ENCODE assay signal across 28 cellular contexts in genomic region chr1:79207786-79208185, GRCh38.
"Had no signal": no experiment of that assay in that cellular context is flagged by ENCODE, and none has a peak within 500 bp of the region (broad histone marks: within the 10 kb centered on the region; RNA-seq: fewer than 3 reads in every experiment).

No MANE protein-coding gene starts in this region.

- H3K9me3 ChIP-seq: stomach, suprapubic skin, testis, thoracic aorta, thyroid gland, tibial artery, tibial nerve, transverse colon, upper lobe of left lung, upper lobe of right lung, uterus, vagina had no signal

- DNase-seq: stimulated activated CD4-positive, alpha-beta T cell treated with anti-CD3 and anti-CD28 coated beads, Interleukin-2, amount 100 ng/mL, for 48 hours; stimulated activated CD4-positive, alpha-beta T cell treated with anti-CD3 and anti-CD28 coated beads, Interleukin-4, amount 100 ng/mL, for 1 hour; stimulated activated CD4-positive, alpha-beta T cell treated with anti-CD3 and anti-CD28 coated beads, Interleukin-4, amount 100 ng/mL, for 24 hours; stimulated activated CD4-positive, alpha-beta T cell treated with anti-CD3 and anti-CD28 coated beads, Interleukin-4, amount 100 ng/mL, for 4 hours; stimulated activated CD8-positive, alpha-beta memory T cell treated with anti-CD3 and anti-CD28 coated beads, Interleukin-4, amount 100 ng/mL, for 48 hours; stimulated activated naive B cell treated with anti-CD40 and anti-IgM and Interleukin-4, amounts not matched to agents 10 μg/mL and 1 μg/mL and 100 μg/mL, for 72 hours; stimulated activated naive CD4-positive, alpha-beta T cell; stimulated activated naive CD4-positive, alpha-beta T cell treated with Interleukin-2 at 50 U/mL for 16 hours; stimulated activated naive CD8-positive, alpha-beta T cell treated with anti-CD3 and anti-CD28 coated beads, Interleukin-15, amount 100 ng/mL, for 72 hours; stimulated activated naive CD8-positive, alpha-beta T cell treated with anti-CD3 and anti-CD28 coated beads, Interleukin-15, Interleukin-2, amounts not matched to agents 100 U/mL and 50 U/mL, for 24 hours; stomach; substantia nigra; testis; thyroid gland; tibial artery; transverse colon; upper lobe of left lung; upper lobe of right lung; uterus had no signal

- H3K27ac Mint-ChIP-seq: stimulated activated effector memory CD8-positive, alpha-beta T cell treated with anti-CD3 and anti-CD28 coated beads, Interleukin-12 subunit alpha, Interleukin-12 subunit beta, amount 100 ng/mL, for 72 hours; stimulated activated memory B cell treated with anti-CD40 and anti-IgM and Interleukin-4, amounts not matched to agents 10 μg/mL and 1 μg/mL and 100 μg/mL, for 72 hours; stimulated activated naive B cell treated with anti-CD40 and anti-IgM and Interleukin-4, amounts not matched to agents 10 μg/mL and 1 μg/mL and 100 μg/mL, for 72 hours; stimulated activated naive CD8-positive, alpha-beta T cell treated with anti-CD3 and anti-CD28 coated beads, Interleukin-15, amount 100 ng/mL, for 72 hours; stimulated activated naive CD8-positive, alpha-beta T cell treated with anti-CD3 and anti-CD28 coated beads, Interleukin-15, Interleukin-2, amounts not matched to agents 100 ng/mL and 50 ng/mL, for 24 hours; type B pancreatic cell had no signal

- H3K9me3 Mint-ChIP-seq: type B pancreatic cell had no signal

- H3K36me3 ChIP-seq: stomach, suprapubic skin, thoracic aorta, thyroid gland, tibial artery, tibial nerve, transverse colon, upper lobe of left lung, upper lobe of right lung, uterus, vagina had no signal

- FAIRE-seq: urothelium cell line had no signal

- H3K4me3 Mint-ChIP-seq: stimulated activated effector memory CD8-positive, alpha-beta T cell treated with anti-CD3 and anti-CD28 coated beads, Interleukin-12 subunit alpha, Interleukin-12 subunit beta, amount 100 ng/mL, for 72 hours; stimulated activated memory B cell treated with anti-CD40 and anti-IgM and Interleukin-4, amounts not matched to agents 10 μg/mL and 1 μg/mL and 100 μg/mL, for 72 hours; stimulated activated naive B cell treated with anti-CD40 and anti-IgM and Interleukin-4, amounts not matched to agents 10 μg/mL and 1 μg/mL and 100 μg/mL, for 72 hours; stimulated activated naive CD8-positive, alpha-beta T cell treated with anti-CD3 and anti-CD28 coated beads, Interleukin-15, amount 100 ng/mL, for 72 hours; stimulated activated naive CD8-positive, alpha-beta T cell treated with anti-CD3 and anti-CD28 coated beads, Interleukin-15, Interleukin-2, amounts not matched to agents 100 ng/mL and 50 ng/mL, for 24 hours; type B pancreatic cell had no signal

- H3K27ac ChIP-seq: stomach, suprapubic skin, testis, thoracic aorta, thyroid gland, tibial artery, tibial nerve, transverse colon, upper lobe of left lung, upper lobe of right lung, uterus, vagina had no signal

- H3K27me3 Mint-ChIP-seq: stimulated activated memory B cell treated with anti-CD40 and anti-IgM and Interleukin-4, amounts not matched to agents 10 μg/mL and 1 μg/mL and 100 μg/mL, for 72 hours; stimulated activated naive B cell treated with anti-CD40 and anti-IgM and Interleukin-4, amounts not matched to agents 10 μg/mL and 1 μg/mL and 100 μg/mL, for 72 hours; stimulated activated naive CD8-positive, alpha-beta T cell treated with anti-CD3 and anti-CD28 coated beads, Interleukin-15, amount 100 ng/mL, for 72 hours; stimulated activated naive CD8-positive, alpha-beta T cell treated with anti-CD3 and anti-CD28 coated beads, Interleukin-15, Interleukin-2, amounts not matched to agents 100 ng/mL and 50 ng/mL, for 24 hours; type B pancreatic cell had no signal

- H3K27me3 ChIP-seq: stomach, suprapubic skin, testis, thyroid gland, tibial artery, tibial nerve, transverse colon, upper lobe of left lung, upper lobe of right lung, uterus, vagina had no signal

- H3K4me1 ChIP-seq: stomach, suprapubic skin, testis, thyroid gland, tibial artery, tibial nerve, transverse colon, upper lobe of left lung, upper lobe of right lung, uterus, vagina had no signal

- H3K4me3 ChIP-seq: stomach, suprapubic skin, testis, thoracic aorta, thyroid gland, tibial artery, tibial nerve, transverse colon, upper lobe of left lung, upper lobe of right lung, uterus, vagina had no signal

- H3K36me3 Mint-ChIP-seq: stimulated activated effector memory CD8-positive, alpha-beta T cell treated with anti-CD3 and anti-CD28 coated beads, Interleukin-12 subunit alpha, Interleukin-12 subunit beta, amount 100 ng/mL, for 72 hours; stimulated activated memory B cell treated with anti-CD40 and anti-IgM and Interleukin-4, amounts not matched to agents 10 μg/mL and 1 μg/mL and 100 μg/mL, for 72 hours; stimulated activated naive B cell treated with anti-CD40 and anti-IgM and Interleukin-4, amounts not matched to agents 10 μg/mL and 1 μg/mL and 100 μg/mL, for 72 hours; type B pancreatic cell had no signal

- ATAC-seq: stimulated activated effector memory CD8-positive, alpha-beta T cell treated with anti-CD3 and anti-CD28 coated beads, Interleukin-12 subunit alpha, Interleukin-12 subunit beta, amount 100 ng/mL, for 72 hours; stimulated activated memory B cell treated with anti-CD40 and anti-IgM and Interleukin-4, amounts not matched to agents 10 μg/mL and 1 μg/mL and 100 μg/mL, for 72 hours; stimulated activated naive B cell treated with anti-CD40 and anti-IgM and Interleukin-4, amounts not matched to agents 10 μg/mL and 1 μg/mL and 100 μg/mL, for 72 hours; stimulated activated naive CD8-positive, alpha-beta T cell treated with anti-CD3 and anti-CD28 coated beads, Interleukin-15, amount 100 ng/mL, for 72 hours; stimulated activated naive CD8-positive, alpha-beta T cell treated with anti-CD3 and anti-CD28 coated beads, Interleukin-15, Interleukin-2, amounts not matched to agents 100 U/mL and 50 U/mL, for 24 hours; upper lobe of right lung had no signal

- H3K4me1 Mint-ChIP-seq: stimulated activated effector memory CD8-positive, alpha-beta T cell treated with anti-CD3 and anti-CD28 coated beads, Interleukin-12 subunit alpha, Interleukin-12 subunit beta, amount 100 ng/mL, for 72 hours; stimulated activated memory B cell treated with anti-CD40 and anti-IgM and Interleukin-4, amounts not matched to agents 10 μg/mL and 1 μg/mL and 100 μg/mL, for 72 hours; stimulated activated naive B cell treated with anti-CD40 and anti-IgM and Interleukin-4, amounts not matched to agents 10 μg/mL and 1 μg/mL and 100 μg/mL, for 72 hours; stimulated activated naive CD8-positive, alpha-beta T cell treated with anti-CD3 and anti-CD28 coated beads, Interleukin-15, amount 100 ng/mL, for 72 hours had no signal
